Comparison of ENCODE assay signal across 1 cellular context in the genomic region with DNA sequence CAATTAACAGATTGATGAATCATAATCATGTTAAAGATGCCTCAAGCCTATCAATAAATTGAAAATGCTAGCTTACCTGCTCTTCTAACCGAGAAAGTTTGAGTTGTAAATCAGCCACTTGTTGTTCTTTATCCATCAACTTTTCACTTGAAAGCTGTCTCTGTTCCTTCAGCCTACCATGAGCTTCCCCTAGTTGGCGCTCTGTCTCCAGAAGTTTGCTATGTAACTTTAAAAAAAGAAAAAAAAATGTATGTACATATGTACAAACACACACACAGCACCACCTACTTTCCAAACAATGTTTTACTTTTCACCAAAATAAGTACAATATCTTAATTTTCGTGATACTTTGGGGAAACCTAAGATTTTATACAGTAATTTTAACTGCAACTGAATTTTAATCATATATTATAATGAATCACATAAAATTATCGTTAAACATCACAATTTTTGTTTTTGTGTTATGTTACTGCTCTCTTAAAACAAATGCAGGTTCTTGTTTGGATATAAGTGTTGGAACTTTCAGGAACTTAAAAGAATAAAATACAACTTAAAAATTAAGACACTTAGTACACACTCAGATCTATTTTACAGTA.
TF ChIP-seq lines count a peak whose summit lies in the region.

No MANE protein-coding gene starts in this region.

TF ChIP-seq in HepG2, 621 proteins besides CTCF, POLR2A, EP300 and RAD21 (continued from another document):
- TF ChIP-seq, protein P1, sequence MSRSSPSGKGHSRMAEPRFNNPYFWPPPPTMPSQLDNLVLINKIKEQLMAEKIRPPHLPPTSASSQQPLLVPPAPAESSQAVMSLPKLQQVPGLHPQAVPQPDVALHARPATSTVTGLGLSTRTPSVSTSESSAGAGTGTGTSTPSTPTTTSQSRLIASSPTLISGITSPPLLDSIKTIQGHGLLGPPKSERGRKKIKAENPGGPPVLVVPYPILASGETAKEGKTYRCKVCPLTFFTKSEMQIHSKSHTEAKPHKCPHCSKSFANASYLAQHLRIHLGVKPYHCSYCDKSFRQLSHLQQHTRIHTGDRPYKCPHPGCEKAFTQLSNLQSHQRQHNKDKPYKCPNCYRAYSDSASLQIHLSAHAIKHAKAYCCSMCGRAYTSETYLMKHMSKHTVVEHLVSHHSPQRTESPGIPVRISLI (CRISPR knock-in tag; IDR thresholded peaks at IDR 0.05; ENCODE audit: borderline replicate concordance) = peak; percentile 95
- no peak for TF ChIP-seq FOXA1 (IDR thresholded peaks at IDR 0.05)
- peak; percentile 53; the same call in 1 of the 2 replicates for TF ChIP-seq FOXA1 (CRISPR knock-in tag; IDR thresholded peaks at IDR 0.05)
- TF ChIP-seq SMC3 (IDR thresholded peaks at IDR 0.05; ENCODE audit: low read length) = peak; percentile 53; the same call in 1 of the 2 replicates
- TF ChIP-seq ZNF3 (CRISPR knock-in tag; IDR thresholded peaks at IDR 0.05) = 0 out of 2 replicates have a peak, but pooled peaks have one; percentile 54
- peak; percentile 86 for TF ChIP-seq STAG1 (CRISPR knock-in tag; IDR thresholded peaks at IDR 0.05)
- 0 out of 2 replicates have a peak, but pooled peaks have one; percentile 19 for TF ChIP-seq FOXK2 (IDR thresholded peaks at IDR 0.05)
- TF ChIP-seq, protein P2, sequence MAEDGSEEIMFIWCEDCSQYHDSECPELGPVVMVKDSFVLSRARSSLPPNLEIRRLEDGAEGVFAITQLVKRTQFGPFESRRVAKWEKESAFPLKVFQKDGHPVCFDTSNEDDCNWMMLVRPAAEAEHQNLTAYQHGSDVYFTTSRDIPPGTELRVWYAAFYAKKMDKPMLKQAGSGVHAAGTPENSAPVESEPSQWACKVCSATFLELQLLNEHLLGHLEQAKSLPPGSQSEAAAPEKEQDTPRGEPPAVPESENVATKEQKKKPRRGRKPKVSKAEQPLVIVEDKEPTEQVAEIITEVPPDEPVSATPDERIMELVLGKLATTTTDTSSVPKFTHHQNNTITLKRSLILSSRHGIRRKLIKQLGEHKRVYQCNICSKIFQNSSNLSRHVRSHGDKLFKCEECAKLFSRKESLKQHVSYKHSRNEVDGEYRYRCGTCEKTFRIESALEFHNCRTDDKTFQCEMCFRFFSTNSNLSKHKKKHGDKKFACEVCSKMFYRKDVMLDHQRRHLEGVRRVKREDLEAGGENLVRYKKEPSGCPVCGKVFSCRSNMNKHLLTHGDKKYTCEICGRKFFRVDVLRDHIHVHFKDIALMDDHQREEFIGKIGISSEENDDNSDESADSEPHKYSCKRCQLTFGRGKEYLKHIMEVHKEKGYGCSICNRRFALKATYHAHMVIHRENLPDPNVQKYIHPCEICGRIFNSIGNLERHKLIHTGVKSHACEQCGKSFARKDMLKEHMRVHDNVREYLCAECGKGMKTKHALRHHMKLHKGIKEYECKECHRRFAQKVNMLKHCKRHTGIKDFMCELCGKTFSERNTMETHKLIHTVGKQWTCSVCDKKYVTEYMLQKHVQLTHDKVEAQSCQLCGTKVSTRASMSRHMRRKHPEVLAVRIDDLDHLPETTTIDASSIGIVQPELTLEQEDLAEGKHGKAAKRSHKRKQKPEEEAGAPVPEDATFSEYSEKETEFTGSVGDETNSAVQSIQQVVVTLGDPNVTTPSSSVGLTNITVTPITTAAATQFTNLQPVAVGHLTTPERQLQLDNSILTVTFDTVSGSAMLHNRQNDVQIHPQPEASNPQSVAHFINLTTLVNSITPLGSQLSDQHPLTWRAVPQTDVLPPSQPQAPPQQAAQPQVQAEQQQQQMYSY (CRISPR knock-in tag; IDR thresholded peaks at IDR 0.05) = no peak
